Comparison of ENCODE assay signal across 17 cellular contexts in the genomic region with DNA sequence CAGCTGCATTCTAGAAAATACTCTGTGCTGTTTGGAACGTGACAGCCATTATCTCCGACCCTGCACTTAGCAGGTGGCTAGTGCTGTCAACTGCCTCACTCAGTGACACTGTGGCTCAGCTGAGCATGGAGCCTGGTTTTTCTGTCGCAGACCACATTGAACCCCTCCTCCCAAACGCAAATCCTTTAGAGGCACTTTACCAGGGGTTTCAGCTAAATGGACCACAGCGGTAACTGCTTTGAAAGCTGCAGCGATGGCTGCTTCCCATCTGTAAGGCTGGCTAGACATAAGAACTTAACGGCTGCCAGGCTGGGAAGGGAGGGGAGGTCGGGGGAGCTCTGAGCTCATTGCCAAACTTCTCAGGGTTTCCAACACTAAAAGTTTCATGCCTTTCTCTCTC. TPM values are rescaled to one million over a fixed set of nuclear protein-coding genes. Genes with fewer than 3 reads are reported as not detected.
DNase-seq lines count a peak whose midpoint lies in the region.
"Had no signal": no experiment of that assay in that cellular context is flagged by ENCODE, and none has a peak within 500 bp of the region (broad histone marks: within the 10 kb centered on the region; RNA-seq: fewer than 3 reads in every experiment).

No MANE protein-coding gene starts in this region.

- H3K27me3 ChIP-seq in neuronal stem cell (ENCODE audit: control insufficient read depth in 3 of 3, insufficient read depth in 3 of 3, low read depth in 1 of 3, low read length in 3 of 3), result no peaks in the 10 kb centered on the region
- H3K27me3 ChIP-seq: BLaER1, SJCRH30 had no signal

- H2AFZ ChIP-seq in neuronal stem cell (ENCODE audit: low read length), result peak overlapping the region; percentile 41

- no peak overlapping the region for H2BK120ac ChIP-seq in neuronal stem cell (ENCODE audit: low read depth, low read length)

- no peak overlapping the region for H4K91ac ChIP-seq in neuronal stem cell (ENCODE audit: low read depth, low read length, poor library complexity)

- H4K8ac ChIP-seq in neuronal stem cell (ENCODE audit: low read depth, low read length), result no peak overlapping the region

- H3K4me2 ChIP-seq in neuronal stem cell (ENCODE audit: insufficient read depth, low read length, poor library complexity, severe bottlenecking), result no peak overlapping the region
- H3K4me2 ChIP-seq: BLaER1 had no signal

- H2BK12ac ChIP-seq in neuronal stem cell (ENCODE audit: low read length), result no peak overlapping the region

- no peak overlapping the region for H3K4ac ChIP-seq in neuronal stem cell (ENCODE audit: low read length)

- H3K23ac ChIP-seq in neuronal stem cell (ENCODE audit: low read depth, low read length, poor library complexity), result no peak overlapping the region

- peaks cover 0 to 21% of the 10 kb centered on the region in 2 donors for H3K4me1 ChIP-seq in neuronal stem cell (ENCODE audit: control insufficient read depth in 2 of 2, insufficient read depth in 1 of 2, low read depth in 1 of 2, low read length in 2 of 2)
- H3K4me1 ChIP-seq: BLaER1 had no signal

- H3K4me3 ChIP-seq in neuronal stem cell (ENCODE audit: low read length in 2 of 2), result no peak overlapping the region
- H3K4me3 ChIP-seq: BLaER1, SJCRH30 had no signal

- no peak overlapping the region for H3K18ac ChIP-seq in neuronal stem cell (ENCODE audit: low read length)

- no peaks in the 10 kb centered on the region for H3K79me1 ChIP-seq in neuronal stem cell (ENCODE audit: low read depth, low read length)

- no peak overlapping the region for H2BK5ac ChIP-seq in neuronal stem cell (ENCODE audit: low read length)

- no peaks in the 10 kb centered on the region for H3K36me3 ChIP-seq in neuronal stem cell (replicated peaks in 1 of 2; ENCODE audit: control insufficient read depth in 2 of 2, insufficient read depth in 2 of 2, low read length in 2 of 2)
- H3K36me3 ChIP-seq: BLaER1, SJCRH30 had no signal

- H3K9ac ChIP-seq in neuronal stem cell (ENCODE audit: low read depth, low read length, poor library complexity), result no peak overlapping the region
- H3K9ac ChIP-seq: BLaER1 had no signal

- no peak overlapping the region for H3K14ac ChIP-seq in neuronal stem cell (ENCODE audit: low read length)

- H2AK5ac ChIP-seq in neuronal stem cell (ENCODE audit: low read depth, low read length), result no peak overlapping the region

- H3K27ac ChIP-seq in neuronal stem cell (replicated peaks; ENCODE audit: low read length), result no peak overlapping the region
- H3K27ac ChIP-seq: BLaER1, SJCRH30 had no signal

- no peaks in the 10 kb centered on the region for H3K9me3 ChIP-seq in neuronal stem cell (replicated peaks in 1 of 2; ENCODE audit: control insufficient read depth in 2 of 2, insufficient read depth in 1 of 2, low read depth in 1 of 2, low read length in 2 of 2)
- H3K9me3 ChIP-seq: BLaER1, SJCRH30 had no signal

- peak; percentile 2 for DNase-seq in NCI-H2227 (lab: John Stamatoyannopoulos, UW; ENCODE audit: unreplicated experiment)
- no peak for DNase-seq in NCI-H2227 treated with DMSO at 0.1 percent for 48 hours (lab: John Stamatoyannopoulos, UW)
- peak; percentile 52 for DNase-seq in NCI-H187 treated with DMSO at 0.1 percent for 48 hours (lab: John Stamatoyannopoulos, UW)
- peak; percentile 61 for DNase-seq in islet precursor cell
- DNase-seq in neuronal stem cell (ENCODE audit: low spot score), result no peak
- DNase-seq in NK-92 treated with Interleukin-12 subunit alpha and Interleukin-12 subunit beta, amount 100 ng/mL, for 24 hours (lab: John Stamatoyannopoulos, UW), result no peak
- no peak for DNase-seq in stimulated activated naive CD4-positive, alpha-beta T cell (lab: John Stamatoyannopoulos, UW)
- DNase-seq in NCI-H1048 (lab: John Stamatoyannopoulos, UW), result no peak
- DNase-seq: Calu3; CD8-positive, alpha-beta T cell; GF-D8; H9; NCI-H1930; NCI-H345; NCI-H524 treated with DMSO at 0.1 percent for 48 hours; SJCRH30 had no signal

- WGBS in neuronal stem cell (ENCODE audit: extremely low coverage in 2 of 2, insufficient read length in 2 of 2, insufficient replicate concordance in 1 of 2), 2 donors, result no CpG with 5 or more reads among the region's 8 CpGs

- H2BK15ac ChIP-seq in neuronal stem cell (ENCODE audit: low read length), result no peak overlapping the region

RNA-seq across cellular contexts. Expression of gene SLC34A2, which starts 8.1 kb away (rescaled TPM):
- 0.04 TPM for polyA plus RNA-seq in neuronal stem cell (2013, experiment 1 of 2)
- polyA plus RNA-seq in neuronal stem cell (2013, experiment 2 of 2), result 0.03 TPM

Comparison
In these comparisons a context has a peak if more than half of its experiments do, and no peak if none do; other contexts are left out.
1. DNase-seq: peak in NCI-H2227 (single experiment), NCI-H187 treated with DMSO at 0.1 percent for 48 hours (single experiment) and islet precursor cell (single experiment); none in NCI-H2227 treated with DMSO at 0.1 percent for 48 hours (single experiment), neuronal stem cell (single experiment), NK-92 treated with Interleukin-12 subunit alpha and Interleukin-12 subunit beta, amount 100 ng/mL, for 24 hours (single experiment), stimulated activated naive CD4-positive, alpha-beta T cell (0 of 6) and NCI-H1048 (single experiment).